9 cellular contexts compared by ENCODE assay signal in genomic region chr9:4197548-4197947, GRCh38.
DNase-seq lines count a peak whose midpoint lies in the region; ATAC-seq and TF ChIP-seq lines count a peak whose summit lies in the region.
"Had no signal": no experiment of that assay in that cellular context is flagged by ENCODE, and none has a peak within 500 bp of the region (broad histone marks: within the 10 kb centered on the region; RNA-seq: fewer than 3 reads in every experiment).

No MANE protein-coding gene starts in this region.

- H3K9me3 ChIP-seq in PC-3 (ENCODE audit: low read length), result 0 out of 2 replicates have a peak, but pooled peaks cover 12% of the 10 kb centered on the region

- CTCF ChIA-PET in PC-3 (lab: Charles Lee), result no interaction called here

- H3F3A ChIP-seq in PC-3 (ENCODE audit: low read length, unreplicated experiment), result no peaks in the 10 kb centered on the region

- no peak overlapping the region for H3K9ac ChIP-seq in PC-3 (ENCODE audit: low read length)

- no peak overlapping the region for H3K27ac ChIP-seq in PC-3 (ENCODE audit: low read length)

- no TSS peak for BruUV-seq in PC-3 (replicated peaks; lab: Mats Ljungman, UMichigan)

- intact Hi-C loops in PC-3 (cut with micrococcal nuclease), result no loop called here

- H4K20me1 ChIP-seq in PC-3 (ENCODE audit: low read length), result no peaks in the 10 kb centered on the region

- H3K36me3 ChIP-seq in PC-3 (ENCODE audit: low read depth, low read length), result peaks cover 3% of the 10 kb centered on the region; the same call in 1 of the 2 replicates

- no peak for ATAC-seq in PC-3
- no peak for ATAC-seq in HG03280 (IDR thresholded peaks at IDR 0.05; ENCODE audit: unreplicated experiment)
- no peak for ATAC-seq in GM19467 (IDR thresholded peaks at IDR 0.05; ENCODE audit: unreplicated experiment)
- no peak for ATAC-seq in HG03159 (IDR thresholded peaks at IDR 0.05; ENCODE audit: unreplicated experiment)

- no peak overlapping the region for H3K4me2 ChIP-seq in PC-3 (ENCODE audit: low read length)

- H3K4me3 ChIP-seq in PC-3 (ENCODE audit: low read length), result no peak overlapping the region
- no peak overlapping the region for H3K4me3 ChIP-seq in fibroblast of pulmonary artery (replicated peaks; ENCODE audit: low read depth, low read length)

- H3K9me2 ChIP-seq in PC-3 (replicated peaks; ENCODE audit: low read length), result no peaks in the 10 kb centered on the region

- H3K27me3 ChIP-seq in PC-3 (ENCODE audit: low read length), result no peaks in the 10 kb centered on the region

- H3K79me2 ChIP-seq in PC-3 (ENCODE audit: low read length), result no peaks in the 10 kb centered on the region

- POLR2A ChIA-PET in PC-3 (lab: Charles Lee; ENCODE audit: unreplicated experiment), result no interaction called here

- DNase-seq in stimulated activated CD4-positive, alpha-beta T cell treated with anti-CD3 and anti-CD28 coated beads, Interleukin-2, amount 100 ng/mL, for 48 hours, result peak; percentile 2
- no peak for DNase-seq in stimulated activated CD4-positive, alpha-beta T cell treated with anti-CD3 and anti-CD28 coated beads, Interleukin-4, amount 100 ng/mL, for 24 hours
- DNase-seq in PC-3 (peak; percentile 34), fibroblast of pulmonary artery (ENCODE audit: low read depth) (no peak), A172 (ENCODE audit: low spot score) (no peak)
- DNase-seq: NCI-H1417 treated with DMSO at 0.1 percent for 48 hours had no signal

- TF ChIP-seq CTCF in PC-3 (conservative IDR thresholded peaks at IDR 0.05; ENCODE audit: low read depth, low read length) (peak; percentile 57), fibroblast of pulmonary artery (IDR thresholded peaks at IDR 0.05; ENCODE audit: low read length, missing control alignments) (peak; percentile 37)

- no peaks in the 10 kb centered on the region for H3K4me1 ChIP-seq in PC-3 (ENCODE audit: insufficient read depth, low read length)

- H2AFZ ChIP-seq in PC-3 (ENCODE audit: low read length), result no peak overlapping the region

Comparison
In these comparisons a context has a peak if more than half of its experiments do, and no peak if none do; other contexts are left out.
1. DNase-seq: peak in stimulated activated CD4-positive, alpha-beta T cell treated with anti-CD3 and anti-CD28 coated beads, Interleukin-2, amount 100 ng/mL, for 48 hours (2 of 2) and PC-3 (single experiment); none in stimulated activated CD4-positive, alpha-beta T cell treated with anti-CD3 and anti-CD28 coated beads, Interleukin-4, amount 100 ng/mL, for 24 hours (single experiment), fibroblast of pulmonary artery (single experiment) and A172 (single experiment).